10 cellular contexts compared by ENCODE assay signal in the genomic region with DNA sequence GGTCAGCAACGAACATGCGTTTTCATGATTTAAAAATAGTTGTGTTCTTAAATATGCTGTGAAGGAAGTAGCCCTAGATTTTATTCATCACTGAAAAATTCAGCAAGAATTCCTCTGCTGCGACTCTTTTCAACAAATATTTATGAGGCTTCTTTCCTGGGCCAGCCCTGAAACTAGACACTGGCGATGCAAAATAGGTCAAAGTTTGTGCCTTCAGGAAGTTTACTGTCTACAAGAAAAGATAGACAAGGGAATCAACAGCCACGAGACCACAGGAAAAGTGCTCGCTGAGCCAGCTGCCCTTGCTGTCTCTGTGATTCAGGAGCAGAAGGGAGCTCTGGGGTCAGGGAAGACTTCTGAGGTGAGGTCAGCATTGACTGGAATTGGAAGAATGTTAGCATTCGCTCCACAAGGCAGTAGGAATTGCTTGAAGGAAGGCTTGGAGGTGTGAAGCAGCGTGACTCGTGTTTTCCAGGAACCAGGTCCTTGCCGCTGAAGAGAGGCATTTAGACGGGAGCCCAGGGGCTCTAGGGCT.
DNase-seq lines count a peak whose midpoint lies in the region; ATAC-seq and TF ChIP-seq lines count a peak whose summit lies in the region.
"Had no signal": no experiment of that assay in that cellular context is flagged by ENCODE, and none has a peak within 500 bp of the region (broad histone marks: within the 10 kb centered on the region; RNA-seq: fewer than 3 reads in every experiment).

No MANE protein-coding gene starts in this region.

- H3K27me3 ChIP-seq in OCI-LY3 (ENCODE audit: low read depth, low read length): no peaks in the 10 kb centered on the region
- H3K27me3 ChIP-seq: Peyer's patch had no signal

- H3K9me3 Mint-ChIP-seq in nephron: no peaks in the 10 kb centered on the region

- H3K4me3 Mint-ChIP-seq in nephron: peak overlapping the region; percentile 91 to 98 (median 96)

- H3K36me3 Mint-ChIP-seq in nephron (ENCODE audit: low read depth): peaks cover 29% of the 10 kb centered on the region

- DNase-seq in ELR (ENCODE audit: low read depth): peak; percentile 97
- no peak for DNase-seq in coronary artery (ENCODE audit: low spot score)
- DNase-seq in NCI-H128 (lab: John Stamatoyannopoulos, UW; ENCODE audit: unreplicated experiment): no peak
- DNase-seq in NCI-H146 (lab: John Stamatoyannopoulos, UW): no peak
- DNase-seq: Peyer's patch; stimulated activated CD4-positive, alpha-beta T cell treated with anti-CD3 and anti-CD28 coated beads, Interleukin-1b, Interleukin-23, amount 100 ng/mL, for 48 hours had no signal

- no peak overlapping the region for H3K27ac ChIP-seq in OCI-LY3 (ENCODE audit: low read length)
- H3K27ac ChIP-seq in coronary artery: no peak overlapping the region

- TF ChIP-seq CTCF in OCI-LY3 (IDR thresholded peaks at IDR 0.05; ENCODE audit: low read depth, low read length): no peak
- TF ChIP-seq CTCF in coronary artery (IDR thresholded peaks at IDR 0.05): no peak
- no peak for TF ChIP-seq CTCF in nephron (IDR thresholded peaks at IDR 0.05; ENCODE audit: unreplicated experiment in 3 of 3)

- H3K79me2 ChIP-seq in OCI-LY3 (ENCODE audit: low read length): peaks cover 44% of the 10 kb centered on the region

- no peak overlapping the region for H2AFZ ChIP-seq in OCI-LY3 (ENCODE audit: low read depth, low read length)

- H3K4me3 ChIP-seq in OCI-LY3 (ENCODE audit: low read length) (no peak overlapping the region; the same call in 1 of the 2 replicates), coronary artery (peak overlapping the region; percentile 96)

- H3K27ac Mint-ChIP-seq in nephron: peak overlapping the region in 2 of 3 experiments; percentile 46 to 99

- H4K20me1 ChIP-seq in OCI-LY3 (ENCODE audit: insufficient read depth, low read length): peaks cover 16% of the 10 kb centered on the region

- H3K4me1 Mint-ChIP-seq in nephron: peaks cover 33% of the 10 kb centered on the region

- H3K4me2 ChIP-seq in OCI-LY3 (ENCODE audit: low read length): peak overlapping the region; percentile 68

- no peak overlapping the region for H3K9ac ChIP-seq in OCI-LY3 (ENCODE audit: low read length)

- H3K27me3 Mint-ChIP-seq in nephron (ENCODE audit: low read depth): peaks cover 4% of the 10 kb centered on the region

- no peaks in the 10 kb centered on the region for H3K9me3 ChIP-seq in OCI-LY3 (ENCODE audit: insufficient read depth, low read length)
- H3K9me3 ChIP-seq: Peyer's patch had no signal

- ATAC-seq in HG03520 (IDR thresholded peaks at IDR 0.05; ENCODE audit: unreplicated experiment) (no peak), GM21381 (IDR thresholded peaks at IDR 0.05; ENCODE audit: unreplicated experiment) (no peak)

- peaks cover 25% of the 10 kb centered on the region for H3K4me1 ChIP-seq in OCI-LY3 (ENCODE audit: low read length)

- H3K36me3 ChIP-seq in OCI-LY3 (replicated peaks; ENCODE audit: low read depth, low read length): peaks cover 25% of the 10 kb centered on the region
